8 cellular contexts compared by ENCODE assay signal in the genomic region with DNA sequence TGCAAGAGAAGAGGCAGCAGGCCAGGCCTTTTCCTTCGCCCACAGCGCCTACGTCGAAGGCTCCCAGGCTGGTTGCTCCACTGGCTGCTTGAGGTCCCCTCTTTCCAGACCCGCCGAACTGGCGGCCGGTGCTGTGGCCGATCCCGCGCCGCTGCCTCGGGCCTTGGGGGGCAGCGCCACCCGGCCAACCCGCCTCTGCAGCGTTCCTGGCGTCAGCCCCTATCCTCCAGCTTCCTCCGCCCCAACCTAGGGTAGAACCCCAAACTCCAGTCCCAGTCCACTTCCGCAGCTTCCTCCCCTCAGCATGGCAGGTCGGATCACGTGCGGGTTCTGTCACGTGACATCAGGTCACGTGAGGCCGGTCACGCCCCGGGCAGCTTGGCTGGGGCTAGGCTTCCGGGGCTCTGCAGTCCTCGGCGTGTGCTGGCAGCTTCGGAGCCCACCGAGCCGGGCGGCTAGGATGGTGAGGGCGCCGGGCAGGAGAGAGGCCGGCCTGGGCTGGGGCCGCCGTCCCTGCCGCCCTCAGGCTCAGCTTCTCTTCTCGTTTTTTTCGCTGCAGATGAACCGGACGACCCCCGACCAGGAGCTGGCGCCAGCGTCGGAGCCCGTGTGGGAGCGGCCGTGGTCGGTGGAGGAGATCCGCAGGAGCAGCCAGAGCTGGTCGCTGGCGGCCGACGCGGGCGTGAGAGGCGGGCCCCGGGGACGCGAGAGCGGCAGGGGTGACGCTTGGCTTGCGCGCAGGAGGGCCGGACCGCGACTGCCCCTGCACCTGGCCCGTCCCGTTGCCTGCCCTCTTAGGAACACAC. TPM values are rescaled to one million over a fixed set of nuclear protein-coding genes. Genes with fewer than 3 reads are reported as not detected.
DNase-seq lines count a peak whose midpoint lies in the region; ATAC-seq and TF ChIP-seq lines count a peak whose summit lies in the region.
"Not testable (repeated sequence)": the region's sequence is repeated elsewhere in the genome, so short reads cannot be mapped to it uniquely, and the experiment has no call there.

A gene with protein sequence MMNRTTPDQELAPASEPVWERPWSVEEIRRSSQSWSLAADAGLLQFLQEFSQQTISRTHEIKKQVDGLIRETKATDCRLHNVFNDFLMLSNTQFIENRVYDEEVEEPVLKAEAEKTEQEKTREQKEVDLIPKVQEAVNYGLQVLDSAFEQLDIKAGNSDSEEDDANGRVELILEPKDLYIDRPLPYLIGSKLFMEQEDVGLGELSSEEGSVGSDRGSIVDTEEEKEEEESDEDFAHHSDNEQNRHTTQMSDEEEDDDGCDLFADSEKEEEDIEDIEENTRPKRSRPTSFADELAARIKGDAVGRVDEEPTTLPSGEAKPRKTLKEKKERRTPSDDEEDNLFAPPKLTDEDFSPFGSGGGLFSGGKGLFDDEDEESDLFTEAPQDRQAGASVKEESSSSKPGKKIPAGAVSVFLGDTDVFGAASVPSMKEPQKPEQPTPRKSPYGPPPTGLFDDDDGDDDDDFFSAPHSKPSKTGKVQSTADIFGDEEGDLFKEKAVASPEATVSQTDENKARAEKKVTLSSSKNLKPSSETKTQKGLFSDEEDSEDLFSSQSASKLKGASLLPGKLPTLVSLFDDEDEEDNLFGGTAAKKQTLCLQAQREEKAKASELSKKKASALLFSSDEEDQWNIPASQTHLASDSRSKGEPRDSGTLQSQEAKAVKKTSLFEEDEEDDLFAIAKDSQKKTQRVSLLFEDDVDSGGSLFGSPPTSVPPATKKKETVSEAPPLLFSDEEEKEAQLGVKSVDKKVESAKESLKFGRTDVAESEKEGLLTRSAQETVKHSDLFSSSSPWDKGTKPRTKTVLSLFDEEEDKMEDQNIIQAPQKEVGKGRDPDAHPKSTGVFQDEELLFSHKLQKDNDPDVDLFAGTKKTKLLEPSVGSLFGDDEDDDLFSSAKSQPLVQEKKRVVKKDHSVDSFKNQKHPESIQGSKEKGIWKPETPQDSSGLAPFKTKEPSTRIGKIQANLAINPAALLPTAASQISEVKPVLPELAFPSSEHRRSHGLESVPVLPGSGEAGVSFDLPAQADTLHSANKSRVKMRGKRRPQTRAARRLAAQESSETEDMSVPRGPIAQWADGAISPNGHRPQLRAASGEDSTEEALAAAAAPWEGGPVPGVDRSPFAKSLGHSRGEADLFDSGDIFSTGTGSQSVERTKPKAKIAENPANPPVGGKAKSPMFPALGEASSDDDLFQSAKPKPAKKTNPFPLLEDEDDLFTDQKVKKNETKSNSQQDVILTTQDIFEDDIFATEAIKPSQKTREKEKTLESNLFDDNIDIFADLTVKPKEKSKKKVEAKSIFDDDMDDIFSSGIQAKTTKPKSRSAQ (N-terminal part only) (plus strand): TSS at position 409 of the 806 bp plus-strand sequence. CDS start 52 bp downstream, at position 461.

- H2AFZ ChIP-seq in GM23248 (peak within 1 kb of the TSS; percentile 90), Karpas-422 (ENCODE audit: low read length) (0 out of 2 replicates have a peak within 1 kb of the TSS, but pooled peaks have one; percentile 56)

- H3K4me1 Mint-ChIP-seq in activated T-helper 17 cell treated with anti-CD3 and anti-CD28 coated beads, Interleukin-2, amount 50 U/mL, for 72 hours = peaks cover 10% of the 10 kb centered on the region
- H3K4me1 Mint-ChIP-seq in naive thymus-derived CD8-positive, alpha-beta T cell = peaks cover 4 to 13% (median 9%) of the 10 kb centered on the region in 4 donors
- not testable (repeated sequence) for H3K4me1 Mint-ChIP-seq in stimulated activated naive B cell treated with anti-CD40 and anti-IgM and Interleukin-4, amounts not matched to agents 10 μg/mL and 1 μg/mL and 100 μg/mL, for 72 hours

- not testable (repeated sequence) for H3K9me3 Mint-ChIP-seq in activated T-helper 17 cell treated with anti-CD3 and anti-CD28 coated beads, Interleukin-2, amount 50 U/mL, for 72 hours; naive thymus-derived CD8-positive, alpha-beta T cell; stimulated activated naive B cell treated with anti-CD40 and anti-IgM and Interleukin-4, amounts not matched to agents 10 μg/mL and 1 μg/mL and 100 μg/mL, for 72 hours

- H3K9me2 ChIP-seq in GM23248 (ENCODE audit: insufficient read depth); Karpas-422 (replicated peaks; ENCODE audit: insufficient read depth, low read length): not testable (repeated sequence)

- 1% methylated on average over 27 to 30 of the region's 73 CpGs for WGBS in GM23248 (ENCODE audit: low coverage in 1 of 2, low lambda C conversion rate in 2 of 2, missing lambda C conversion rate in 2 of 2), 2 experiments

- peak; percentile 96 for ATAC-seq in activated T-helper 17 cell treated with anti-CD3 and anti-CD28 coated beads, Interleukin-2, amount 50 U/mL, for 72 hours (replicated peaks)
- ATAC-seq in naive thymus-derived CD8-positive, alpha-beta T cell = peak; percentile 91 to 92
- peak; percentile 91 to 93 for ATAC-seq in stimulated activated naive B cell treated with anti-CD40 and anti-IgM and Interleukin-4, amounts not matched to agents 10 μg/mL and 1 μg/mL and 100 μg/mL, for 72 hours (replicated peaks)

- not testable (repeated sequence) for H3K27me3 ChIP-seq in GM23248 (replicated peaks; ENCODE audit: insufficient read depth); Karpas-422 (ENCODE audit: low read length)

- H3K27ac ChIP-seq in GM23248 (peak within 1 kb of the TSS; percentile 68), RWPE1 (peak within 1 kb of the TSS; percentile 47)
- H3K27ac ChIP-seq in Karpas-422 (ENCODE audit: low read length) = not testable (repeated sequence)

- not testable (repeated sequence) for H3K27me3 Mint-ChIP-seq in activated T-helper 17 cell treated with anti-CD3 and anti-CD28 coated beads, Interleukin-2, amount 50 U/mL, for 72 hours; naive thymus-derived CD8-positive, alpha-beta T cell; stimulated activated naive B cell treated with anti-CD40 and anti-IgM and Interleukin-4, amounts not matched to agents 10 μg/mL and 1 μg/mL and 100 μg/mL, for 72 hours

- POLR2A ChIA-PET in RWPE1 (lab: Yijun Ruan, JAX; ENCODE audit: low non-redundant PET) = interaction anchor here (0.5 kb wide), 1 partner anchor 40 kb away, joined by 3 read pairs; no protein-coding TSS in a partner anchor
- POLR2A ChIA-PET in naive thymus-derived CD8-positive, alpha-beta T cell (lab: Charles Lee) = interaction anchor here (0.9 to 1.2 kb wide), 2 partner anchors 555 to 557 kb away, joined by 3 to 4 read pairs; no protein-coding TSS in a partner anchor

- not testable (repeated sequence) for H3K9me3 ChIP-seq in GM23248 (ENCODE audit: low read depth); Karpas-422 (ENCODE audit: low read length)

- DNase-seq in EH (ENCODE audit: low read depth) (peak; percentile 88), GM23248 (peak; percentile 60), Karpas-422 (peak; percentile 90), RWPE1 (ENCODE audit: low spot score) (peak; percentile 48), fibroblast of peridontal ligament (ENCODE audit: extremely low read depth) (peak; percentile 38)
- peak; percentile 74 to 99 (median 96) for DNase-seq in naive thymus-derived CD8-positive, alpha-beta T cell
- DNase-seq in stimulated activated naive B cell treated with anti-CD40 and anti-IgM and Interleukin-4, amounts not matched to agents 10 μg/mL and 1 μg/mL and 100 μg/mL, for 72 hours = peak; percentile 94

- H3K4me3 ChIP-seq in GM23248 = peak within 1 kb of the TSS; percentile 91
- H3K4me3 ChIP-seq in Karpas-422 (ENCODE audit: low read length) = peak within 1 kb of the TSS; percentile 69

- H3F3A ChIP-seq in GM23248 (ENCODE audit: insufficient read depth) = not testable (repeated sequence)

- H3K9ac ChIP-seq in GM23248 (peak within 1 kb of the TSS; percentile 87), Karpas-422 (ENCODE audit: low read length) (peak within 1 kb of the TSS; percentile 75)

- H3K4me1 ChIP-seq in GM23248 (ENCODE audit: insufficient read depth); Karpas-422 (ENCODE audit: low read length): not testable (repeated sequence)

- not testable (repeated sequence) for TF ChIP-seq CTCF in RWPE1 (conservative IDR thresholded peaks at IDR 0.05; ENCODE audit: low read depth)

- CTCF ChIA-PET in RWPE1 (lab: Yijun Ruan, JAX) = not testable (repeated sequence)

- H4K20me1 ChIP-seq in GM23248 (ENCODE audit: insufficient read depth); Karpas-422 (ENCODE audit: insufficient read depth, low read depth, low read length): not testable (repeated sequence)

- peaks cover 25% of the 10 kb centered on the region for H3K36me3 Mint-ChIP-seq in activated T-helper 17 cell treated with anti-CD3 and anti-CD28 coated beads, Interleukin-2, amount 50 U/mL, for 72 hours (ENCODE audit: low read depth)
- H3K36me3 Mint-ChIP-seq in naive thymus-derived CD8-positive, alpha-beta T cell = peaks cover 0 to 18% (median 0%) of the 10 kb centered on the region in 3 donors
- not testable (repeated sequence) for H3K36me3 Mint-ChIP-seq in stimulated activated naive B cell treated with anti-CD40 and anti-IgM and Interleukin-4, amounts not matched to agents 10 μg/mL and 1 μg/mL and 100 μg/mL, for 72 hours

- peak within 1 kb of the TSS; percentile 70 for H3K4me3 Mint-ChIP-seq in activated T-helper 17 cell treated with anti-CD3 and anti-CD28 coated beads, Interleukin-2, amount 50 U/mL, for 72 hours
- peak within 1 kb of the TSS; percentile 74 to 93 (median 82) for H3K4me3 Mint-ChIP-seq in naive thymus-derived CD8-positive, alpha-beta T cell
- H3K4me3 Mint-ChIP-seq in stimulated activated naive B cell treated with anti-CD40 and anti-IgM and Interleukin-4, amounts not matched to agents 10 μg/mL and 1 μg/mL and 100 μg/mL, for 72 hours = peak within 1 kb of the TSS; percentile 84 to 91

- peak within 1 kb of the TSS; percentile 86 for H3K27ac Mint-ChIP-seq in activated T-helper 17 cell treated with anti-CD3 and anti-CD28 coated beads, Interleukin-2, amount 50 U/mL, for 72 hours
- peak within 1 kb of the TSS; percentile 27 to 96 (median 87) for H3K27ac Mint-ChIP-seq in naive thymus-derived CD8-positive, alpha-beta T cell
- H3K27ac Mint-ChIP-seq in stimulated activated naive B cell treated with anti-CD40 and anti-IgM and Interleukin-4, amounts not matched to agents 10 μg/mL and 1 μg/mL and 100 μg/mL, for 72 hours = peak within 1 kb of the TSS; percentile 96

- in situ Hi-C loops in GM23248 (cut with MboI) = not testable (repeated sequence)

- H3K36me3 ChIP-seq in GM23248 (ENCODE audit: low read depth); Karpas-422 (ENCODE audit: insufficient read depth, low read length): not testable (repeated sequence)

- H3K4me2 ChIP-seq in GM23248 (ENCODE audit: unreplicated experiment) (peak within 1 kb of the TSS; percentile 54), Karpas-422 (ENCODE audit: low read depth, low read length, poor library complexity, severe bottlenecking) (peak within 1 kb of the TSS; percentile 61)

- not testable (repeated sequence) for H3K79me2 ChIP-seq in GM23248 (ENCODE audit: insufficient read depth); Karpas-422 (ENCODE audit: low read length)

RNA-seq across cellular contexts. Expression of the gene that starts here (rescaled TPM):
- total RNA-seq in GM23248 (2014; rRNA removed; shearing (Covaris generic)) = 23.0 and 23.9 TPM in 2 replicates
- 25.8 and 26.8 TPM in 2 replicates for polyA plus RNA-seq in GM23248 (2016; fragmentation: Nextera tagmentation; extraction: Ambion mirVana)
- total RNA-seq in Karpas-422 (2014; rRNA removed; shearing (Covaris generic); ENCODE audit: low replicate concordance) = 24.8 and 29.3 TPM in 2 replicates
- total RNA-seq in activated T-helper 17 cell treated with anti-CD3 and anti-CD28 coated beads, Interleukin-2, amount 50 U/mL, for 72 hours = 10 to 100 TPM; 38.4 to 40.7 TPM
- total RNA-seq in naive thymus-derived CD8-positive, alpha-beta T cell = 10 to 100 TPM; 62.8 to 68.4 TPM
- polyA plus RNA-seq in naive thymus-derived CD8-positive, alpha-beta T cell = 10 to 100 TPM; 22.5 to 38.5 (median 23.4) TPM

Comparison
In these comparisons a context has a peak if more than half of its experiments do, and no peak if none do; other contexts are left out.
1. DNase-seq: peak in every context shown above with its lines; median percentile 96 in naive thymus-derived CD8-positive, alpha-beta T cell; 94 in stimulated activated naive B cell treated with anti-CD40 and anti-IgM and Interleukin-4, amounts not matched to agents 10 μg/mL and 1 μg/mL and 100 μg/mL, for 72 hours; 90 in Karpas-422; 88 in EH; 60 in GM23248; 48 in RWPE1; 38 in fibroblast of peridontal ligament.